In the genomic region with DNA sequence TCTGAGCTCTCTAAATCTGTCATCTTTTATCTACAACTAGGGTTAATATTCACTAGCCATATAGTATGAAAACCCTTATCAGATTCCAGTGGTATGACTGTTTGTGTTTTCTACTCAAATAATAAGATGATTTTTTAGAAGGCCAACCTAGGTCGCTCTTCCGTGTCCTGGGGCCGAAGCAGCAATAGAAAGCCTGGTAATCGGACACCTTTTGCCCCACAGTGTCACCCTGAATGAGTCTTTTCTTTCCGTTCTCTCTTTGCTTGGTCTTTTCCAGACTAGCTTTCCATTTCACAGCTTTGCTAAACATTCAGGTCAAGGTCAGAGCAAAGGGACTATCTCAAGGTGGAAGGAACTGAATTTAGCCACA, we compare ENCODE assay signal across 1 cellular context.
A peak's percentile ranks its signal among the peaks of the same experiment; 100 is the strongest.
TF ChIP-seq lines count a peak whose summit lies in the region.

No MANE protein-coding gene starts in this region.

TF ChIP-seq in HepG2, 621 proteins besides CTCF, POLR2A, EP300 and RAD21 (continued from another document and continues in another):
- TF ChIP-seq, protein P1, sequence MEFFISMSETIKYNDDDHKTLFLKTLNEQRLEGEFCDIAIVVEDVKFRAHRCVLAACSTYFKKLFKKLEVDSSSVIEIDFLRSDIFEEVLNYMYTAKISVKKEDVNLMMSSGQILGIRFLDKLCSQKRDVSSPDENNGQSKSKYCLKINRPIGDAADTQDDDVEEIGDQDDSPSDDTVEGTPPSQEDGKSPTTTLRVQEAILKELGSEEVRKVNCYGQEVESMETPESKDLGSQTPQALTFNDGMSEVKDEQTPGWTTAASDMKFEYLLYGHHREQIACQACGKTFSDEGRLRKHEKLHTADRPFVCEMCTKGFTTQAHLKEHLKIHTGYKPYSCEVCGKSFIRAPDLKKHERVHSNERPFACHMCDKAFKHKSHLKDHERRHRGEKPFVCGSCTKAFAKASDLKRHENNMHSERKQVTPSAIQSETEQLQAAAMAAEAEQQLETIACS (CRISPR knock-in tag; IDR thresholded peaks at IDR 0.05) = no peak
- TF ChIP-seq MED1 (CRISPR knock-in tag; IDR thresholded peaks at IDR 0.05) = peak; percentile 82
- TF ChIP-seq HNRNPH1 (optimal IDR thresholded peaks at IDR 0.05; ENCODE audit: low read depth, low read length) = no peak
- peak; percentile 59; the same call in 1 of the 2 replicates for TF ChIP-seq ETV5 (CRISPR knock-in tag; IDR thresholded peaks at IDR 0.05; ENCODE audit: borderline replicate concordance)
- TF ChIP-seq ZFX (CRISPR knock-in tag; IDR thresholded peaks at IDR 0.05; ENCODE audit: low read depth) = peak; percentile 50
- no peak for TF ChIP-seq ZZZ3 (CRISPR knock-in tag; IDR thresholded peaks at IDR 0.05; ENCODE audit: borderline replicate concordance)
- TF ChIP-seq ARID2 (CRISPR knock-in tag; IDR thresholded peaks at IDR 0.05; ENCODE audit: borderline replicate concordance) = no peak
- TF ChIP-seq SMYD3 (CRISPR knock-in tag; IDR thresholded peaks at IDR 0.05) = no peak
- TF ChIP-seq TCF7 (IDR thresholded peaks at IDR 0.05; ENCODE audit: low read depth) = peak; percentile 56
- TF ChIP-seq, protein P2, sequence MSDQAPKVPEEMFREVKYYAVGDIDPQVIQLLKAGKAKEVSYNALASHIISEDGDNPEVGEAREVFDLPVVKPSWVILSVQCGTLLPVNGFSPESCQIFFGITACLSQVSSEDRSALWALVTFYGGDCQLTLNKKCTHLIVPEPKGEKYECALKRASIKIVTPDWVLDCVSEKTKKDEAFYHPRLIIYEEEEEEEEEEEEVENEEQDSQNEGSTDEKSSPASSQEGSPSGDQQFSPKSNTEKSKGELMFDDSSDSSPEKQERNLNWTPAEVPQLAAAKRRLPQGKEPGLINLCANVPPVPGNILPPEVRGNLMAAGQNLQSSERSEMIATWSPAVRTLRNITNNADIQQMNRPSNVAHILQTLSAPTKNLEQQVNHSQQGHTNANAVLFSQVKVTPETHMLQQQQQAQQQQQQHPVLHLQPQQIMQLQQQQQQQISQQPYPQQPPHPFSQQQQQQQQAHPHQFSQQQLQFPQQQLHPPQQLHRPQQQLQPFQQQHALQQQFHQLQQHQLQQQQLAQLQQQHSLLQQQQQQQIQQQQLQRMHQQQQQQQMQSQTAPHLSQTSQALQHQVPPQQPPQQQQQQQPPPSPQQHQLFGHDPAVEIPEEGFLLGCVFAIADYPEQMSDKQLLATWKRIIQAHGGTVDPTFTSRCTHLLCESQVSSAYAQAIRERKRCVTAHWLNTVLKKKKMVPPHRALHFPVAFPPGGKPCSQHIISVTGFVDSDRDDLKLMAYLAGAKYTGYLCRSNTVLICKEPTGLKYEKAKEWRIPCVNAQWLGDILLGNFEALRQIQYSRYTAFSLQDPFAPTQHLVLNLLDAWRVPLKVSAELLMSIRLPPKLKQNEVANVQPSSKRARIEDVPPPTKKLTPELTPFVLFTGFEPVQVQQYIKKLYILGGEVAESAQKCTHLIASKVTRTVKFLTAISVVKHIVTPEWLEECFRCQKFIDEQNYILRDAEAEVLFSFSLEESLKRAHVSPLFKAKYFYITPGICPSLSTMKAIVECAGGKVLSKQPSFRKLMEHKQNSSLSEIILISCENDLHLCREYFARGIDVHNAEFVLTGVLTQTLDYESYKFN (CRISPR knock-in tag; conservative IDR thresholded peaks at IDR 0.05) = peak; percentile 55; the same call in 1 of the 2 replicates
- TF ChIP-seq NR2F6 (IDR thresholded peaks at IDR 0.05) = peak; percentile 75
- peak; percentile 94 for TF ChIP-seq NR2F6 (CRISPR knock-in tag; IDR thresholded peaks at IDR 0.05)
- TF ChIP-seq ELF3 (CRISPR knock-in tag; IDR thresholded peaks at IDR 0.05) = peak; percentile 55; the same call in 1 of the 2 replicates
- no peak for TF ChIP-seq MTF1 (CRISPR knock-in tag; IDR thresholded peaks at IDR 0.05)
- TF ChIP-seq NR2F2 (IDR thresholded peaks at IDR 0.05; ENCODE audit: borderline replicate concordance, low read depth) = peak; percentile 75; the same call in 1 of the 2 replicates
- no peak for TF ChIP-seq ZNF430 (CRISPR knock-in tag; IDR thresholded peaks at IDR 0.05)
- TF ChIP-seq ZSCAN21 (CRISPR knock-in tag; IDR thresholded peaks at IDR 0.05; ENCODE audit: borderline replicate concordance) = no peak
- no peak for TF ChIP-seq KLF16 (CRISPR knock-in tag; IDR thresholded peaks at IDR 0.05)
- TF ChIP-seq THAP11 (CRISPR knock-in tag; IDR thresholded peaks at IDR 0.05) = peak; percentile 49
- TF ChIP-seq, protein P3, sequence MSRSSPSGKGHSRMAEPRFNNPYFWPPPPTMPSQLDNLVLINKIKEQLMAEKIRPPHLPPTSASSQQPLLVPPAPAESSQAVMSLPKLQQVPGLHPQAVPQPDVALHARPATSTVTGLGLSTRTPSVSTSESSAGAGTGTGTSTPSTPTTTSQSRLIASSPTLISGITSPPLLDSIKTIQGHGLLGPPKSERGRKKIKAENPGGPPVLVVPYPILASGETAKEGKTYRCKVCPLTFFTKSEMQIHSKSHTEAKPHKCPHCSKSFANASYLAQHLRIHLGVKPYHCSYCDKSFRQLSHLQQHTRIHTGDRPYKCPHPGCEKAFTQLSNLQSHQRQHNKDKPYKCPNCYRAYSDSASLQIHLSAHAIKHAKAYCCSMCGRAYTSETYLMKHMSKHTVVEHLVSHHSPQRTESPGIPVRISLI (CRISPR knock-in tag; IDR thresholded peaks at IDR 0.05; ENCODE audit: borderline replicate concordance) = 0 out of 2 replicates have a peak, but pooled peaks have one; percentile 12
- no peak for TF ChIP-seq ZNF501 (CRISPR knock-in tag; IDR thresholded peaks at IDR 0.05)
- no peak for TF ChIP-seq ZNF605 (CRISPR knock-in tag; IDR thresholded peaks at IDR 0.05)
- 0 out of 2 replicates have a peak, but pooled peaks have one; percentile 29 for TF ChIP-seq TGIF2 (CRISPR knock-in tag; IDR thresholded peaks at IDR 0.05)
- TF ChIP-seq, protein P4, sequence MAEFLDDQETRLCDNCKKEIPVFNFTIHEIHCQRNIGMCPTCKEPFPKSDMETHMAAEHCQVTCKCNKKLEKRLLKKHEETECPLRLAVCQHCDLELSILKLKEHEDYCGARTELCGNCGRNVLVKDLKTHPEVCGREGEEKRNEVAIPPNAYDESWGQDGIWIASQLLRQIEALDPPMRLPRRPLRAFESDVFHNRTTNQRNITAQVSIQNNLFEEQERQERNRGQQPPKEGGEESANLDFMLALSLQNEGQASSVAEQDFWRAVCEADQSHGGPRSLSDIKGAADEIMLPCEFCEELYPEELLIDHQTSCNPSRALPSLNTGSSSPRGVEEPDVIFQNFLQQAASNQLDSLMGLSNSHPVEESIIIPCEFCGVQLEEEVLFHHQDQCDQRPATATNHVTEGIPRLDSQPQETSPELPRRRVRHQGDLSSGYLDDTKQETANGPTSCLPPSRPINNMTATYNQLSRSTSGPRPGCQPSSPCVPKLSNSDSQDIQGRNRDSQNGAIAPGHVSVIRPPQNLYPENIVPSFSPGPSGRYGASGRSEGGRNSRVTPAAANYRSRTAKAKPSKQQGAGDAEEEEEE (CRISPR knock-in tag; IDR thresholded peaks at IDR 0.05; ENCODE audit: borderline replicate concordance) = no peak
- TF ChIP-seq, protein P5, sequence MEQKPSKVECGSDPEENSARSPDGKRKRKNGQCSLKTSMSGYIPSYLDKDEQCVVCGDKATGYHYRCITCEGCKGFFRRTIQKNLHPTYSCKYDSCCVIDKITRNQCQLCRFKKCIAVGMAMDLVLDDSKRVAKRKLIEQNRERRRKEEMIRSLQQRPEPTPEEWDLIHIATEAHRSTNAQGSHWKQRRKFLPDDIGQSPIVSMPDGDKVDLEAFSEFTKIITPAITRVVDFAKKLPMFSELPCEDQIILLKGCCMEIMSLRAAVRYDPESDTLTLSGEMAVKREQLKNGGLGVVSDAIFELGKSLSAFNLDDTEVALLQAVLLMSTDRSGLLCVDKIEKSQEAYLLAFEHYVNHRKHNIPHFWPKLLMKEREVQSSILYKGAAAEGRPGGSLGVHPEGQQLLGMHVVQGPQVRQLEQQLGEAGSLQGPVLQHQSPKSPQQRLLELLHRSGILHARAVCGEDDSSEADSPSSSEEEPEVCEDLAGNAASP (CRISPR knock-in tag; IDR thresholded peaks at IDR 0.05; ENCODE audit: borderline replicate concordance) = peak; percentile 83; the same call in 1 of the 2 replicates
- no peak for TF ChIP-seq ZBTB8A (CRISPR knock-in tag; IDR thresholded peaks at IDR 0.05; ENCODE audit: borderline replicate concordance, low read depth)
- TF ChIP-seq FOXC1 (CRISPR knock-in tag; IDR thresholded peaks at IDR 0.05; ENCODE audit: borderline replicate concordance) = no peak
- TF ChIP-seq ZNF451 (CRISPR knock-in tag; IDR thresholded peaks at IDR 0.05) = no peak
- peak; percentile 61; the same call in 1 of the 2 replicates for TF ChIP-seq PHF21A (CRISPR knock-in tag; IDR thresholded peaks at IDR 0.05)
- peak; percentile 82; the same call in 1 of the 2 replicates for TF ChIP-seq MED13 (CRISPR knock-in tag; IDR thresholded peaks at IDR 0.05)
- no peak for TF ChIP-seq ZBTB7B (CRISPR knock-in tag; IDR thresholded peaks at IDR 0.05)
- TF ChIP-seq NFYB (CRISPR knock-in tag; IDR thresholded peaks at IDR 0.05) = no peak
- TF ChIP-seq MIXL1 (CRISPR knock-in tag; IDR thresholded peaks at IDR 0.05) = peak; percentile 47; the same call in 1 of the 2 replicates
- TF ChIP-seq, protein P6, sequence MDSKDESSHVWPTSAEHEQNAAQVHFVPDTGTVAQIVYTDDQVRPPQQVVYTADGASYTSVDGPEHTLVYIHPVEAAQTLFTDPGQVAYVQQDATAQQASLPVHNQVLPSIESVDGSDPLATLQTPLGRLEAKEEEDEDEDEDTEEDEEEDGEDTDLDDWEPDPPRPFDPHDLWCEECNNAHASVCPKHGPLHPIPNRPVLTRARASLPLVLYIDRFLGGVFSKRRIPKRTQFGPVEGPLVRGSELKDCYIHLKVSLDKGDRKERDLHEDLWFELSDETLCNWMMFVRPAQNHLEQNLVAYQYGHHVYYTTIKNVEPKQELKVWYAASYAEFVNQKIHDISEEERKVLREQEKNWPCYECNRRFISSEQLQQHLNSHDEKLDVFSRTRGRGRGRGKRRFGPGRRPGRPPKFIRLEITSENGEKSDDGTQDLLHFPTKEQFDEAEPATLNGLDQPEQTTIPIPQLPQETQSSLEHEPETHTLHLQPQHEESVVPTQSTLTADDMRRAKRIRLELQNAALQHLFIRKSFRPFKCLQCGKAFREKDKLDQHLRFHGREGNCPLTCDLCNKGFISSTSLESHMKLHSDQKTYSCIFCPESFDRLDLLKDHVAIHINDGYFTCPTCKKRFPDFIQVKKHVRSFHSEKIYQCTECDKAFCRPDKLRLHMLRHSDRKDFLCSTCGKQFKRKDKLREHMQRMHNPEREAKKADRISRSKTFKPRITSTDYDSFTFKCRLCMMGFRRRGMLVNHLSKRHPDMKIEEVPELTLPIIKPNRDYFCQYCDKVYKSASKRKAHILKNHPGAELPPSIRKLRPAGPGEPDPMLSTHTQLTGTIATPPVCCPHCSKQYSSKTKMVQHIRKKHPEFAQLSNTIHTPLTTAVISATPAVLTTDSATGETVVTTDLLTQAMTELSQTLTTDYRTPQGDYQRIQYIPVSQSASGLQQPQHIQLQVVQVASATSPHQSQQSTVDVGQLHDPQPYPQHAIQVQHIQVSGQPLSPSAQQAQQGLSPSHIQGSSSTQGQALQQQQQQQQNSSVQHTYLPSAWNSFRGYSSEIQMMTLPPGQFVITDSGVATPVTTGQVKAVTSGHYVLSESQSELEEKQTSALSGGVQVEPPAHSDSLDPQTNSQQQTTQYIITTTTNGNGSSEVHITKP (CRISPR knock-in tag; IDR thresholded peaks at IDR 0.05; ENCODE audit: low read depth) = no peak
- no peak for TF ChIP-seq FOXP1 (IDR thresholded peaks at IDR 0.05)
- peak; percentile 49; the same call in 1 of the 2 replicates for TF ChIP-seq FOXP1 (CRISPR knock-in tag; IDR thresholded peaks at IDR 0.05)
- peak; percentile 99 for TF ChIP-seq SIX4 (CRISPR knock-in tag; IDR thresholded peaks at IDR 0.05)
- TF ChIP-seq GFI1 (CRISPR knock-in tag; IDR thresholded peaks at IDR 0.05; ENCODE audit: borderline replicate concordance) = peak; percentile 79
- peak; percentile 88 for TF ChIP-seq RXRB (CRISPR knock-in tag; IDR thresholded peaks at IDR 0.05; ENCODE audit: borderline replicate concordance)
- TF ChIP-seq, protein P7, sequence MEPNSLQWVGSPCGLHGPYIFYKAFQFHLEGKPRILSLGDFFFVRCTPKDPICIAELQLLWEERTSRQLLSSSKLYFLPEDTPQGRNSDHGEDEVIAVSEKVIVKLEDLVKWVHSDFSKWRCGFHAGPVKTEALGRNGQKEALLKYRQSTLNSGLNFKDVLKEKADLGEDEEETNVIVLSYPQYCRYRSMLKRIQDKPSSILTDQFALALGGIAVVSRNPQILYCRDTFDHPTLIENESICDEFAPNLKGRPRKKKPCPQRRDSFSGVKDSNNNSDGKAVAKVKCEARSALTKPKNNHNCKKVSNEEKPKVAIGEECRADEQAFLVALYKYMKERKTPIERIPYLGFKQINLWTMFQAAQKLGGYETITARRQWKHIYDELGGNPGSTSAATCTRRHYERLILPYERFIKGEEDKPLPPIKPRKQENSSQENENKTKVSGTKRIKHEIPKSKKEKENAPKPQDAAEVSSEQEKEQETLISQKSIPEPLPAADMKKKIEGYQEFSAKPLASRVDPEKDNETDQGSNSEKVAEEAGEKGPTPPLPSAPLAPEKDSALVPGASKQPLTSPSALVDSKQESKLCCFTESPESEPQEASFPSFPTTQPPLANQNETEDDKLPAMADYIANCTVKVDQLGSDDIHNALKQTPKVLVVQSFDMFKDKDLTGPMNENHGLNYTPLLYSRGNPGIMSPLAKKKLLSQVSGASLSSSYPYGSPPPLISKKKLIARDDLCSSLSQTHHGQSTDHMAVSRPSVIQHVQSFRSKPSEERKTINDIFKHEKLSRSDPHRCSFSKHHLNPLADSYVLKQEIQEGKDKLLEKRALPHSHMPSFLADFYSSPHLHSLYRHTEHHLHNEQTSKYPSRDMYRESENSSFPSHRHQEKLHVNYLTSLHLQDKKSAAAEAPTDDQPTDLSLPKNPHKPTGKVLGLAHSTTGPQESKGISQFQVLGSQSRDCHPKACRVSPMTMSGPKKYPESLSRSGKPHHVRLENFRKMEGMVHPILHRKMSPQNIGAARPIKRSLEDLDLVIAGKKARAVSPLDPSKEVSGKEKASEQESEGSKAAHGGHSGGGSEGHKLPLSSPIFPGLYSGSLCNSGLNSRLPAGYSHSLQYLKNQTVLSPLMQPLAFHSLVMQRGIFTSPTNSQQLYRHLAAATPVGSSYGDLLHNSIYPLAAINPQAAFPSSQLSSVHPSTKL (CRISPR knock-in tag; IDR thresholded peaks at IDR 0.05) = peak; percentile 86
- TF ChIP-seq IRF2 (CRISPR knock-in tag; IDR thresholded peaks at IDR 0.05) = 0 out of 2 replicates have a peak, but pooled peaks have one; percentile 22
- TF ChIP-seq NR2F1 (CRISPR knock-in tag; IDR thresholded peaks at IDR 0.05) = peak in 1 of 2 experiments; percentile 61; a peak in 1 of 4 replicates
- TF ChIP-seq ATF1 (CRISPR knock-in tag; IDR thresholded peaks at IDR 0.05) = peak; percentile 54; the same call in 1 of the 2 replicates
- peak; percentile 39; the same call in 1 of the 2 replicates for TF ChIP-seq ZNF644 (CRISPR knock-in tag; IDR thresholded peaks at IDR 0.05; ENCODE audit: low read depth)
- TF ChIP-seq, protein P8, sequence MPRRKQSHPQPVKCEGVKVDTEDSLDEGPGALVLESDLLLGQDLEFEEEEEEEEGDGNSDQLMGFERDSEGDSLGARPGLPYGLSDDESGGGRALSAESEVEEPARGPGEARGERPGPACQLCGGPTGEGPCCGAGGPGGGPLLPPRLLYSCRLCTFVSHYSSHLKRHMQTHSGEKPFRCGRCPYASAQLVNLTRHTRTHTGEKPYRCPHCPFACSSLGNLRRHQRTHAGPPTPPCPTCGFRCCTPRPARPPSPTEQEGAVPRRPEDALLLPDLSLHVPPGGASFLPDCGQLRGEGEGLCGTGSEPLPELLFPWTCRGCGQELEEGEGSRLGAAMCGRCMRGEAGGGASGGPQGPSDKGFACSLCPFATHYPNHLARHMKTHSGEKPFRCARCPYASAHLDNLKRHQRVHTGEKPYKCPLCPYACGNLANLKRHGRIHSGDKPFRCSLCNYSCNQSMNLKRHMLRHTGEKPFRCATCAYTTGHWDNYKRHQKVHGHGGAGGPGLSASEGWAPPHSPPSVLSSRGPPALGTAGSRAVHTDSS (CRISPR knock-in tag; conservative IDR thresholded peaks at IDR 0.05) = no peak
